In the genomic region with DNA sequence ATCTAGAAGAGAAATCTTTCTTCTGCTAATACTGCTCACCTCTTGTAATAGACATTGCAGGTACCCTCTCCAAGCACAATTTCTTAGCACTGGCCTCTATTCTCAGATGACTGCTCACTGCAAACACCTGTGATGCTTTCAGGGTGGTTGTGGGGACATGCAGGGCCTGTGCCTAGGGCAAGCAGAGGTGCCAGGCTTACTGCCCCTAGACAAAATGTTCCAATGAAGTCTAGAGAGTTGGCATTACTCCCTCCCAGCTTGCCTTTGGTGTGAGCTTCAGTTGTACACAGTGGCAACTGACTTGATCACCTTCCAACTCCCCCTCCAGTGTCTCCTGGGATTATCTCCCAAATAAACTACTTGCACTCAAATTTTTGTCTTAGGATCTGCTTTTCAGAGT, we compare ENCODE assay signal across 22 cellular contexts. TPM values are rescaled to one million over a fixed set of nuclear protein-coding genes. Genes with fewer than 3 reads are reported as not detected.
"Had no signal": no experiment of that assay in that cellular context is flagged by ENCODE, and none has a peak within 500 bp of the region (broad histone marks: within the 10 kb centered on the region; RNA-seq: fewer than 3 reads in every experiment).

No MANE protein-coding gene starts in this region.

- H3K9me3 ChIP-seq: MG63, SJSA1 had no signal

- H3K27ac ChIP-seq: RWPE1, SJSA1, SK-N-MC had no signal

- H3K36me3 ChIP-seq: MG63, SJSA1 had no signal

- ATAC-seq: PC-3 had no signal

- H3K27me3 ChIP-seq: MG63, SJSA1 had no signal

- DNase-seq: Karpas-422, KG1, MG63, NCI-H1092, NCI-H1105 treated with DMSO at 0.1 percent for 48 hours, NCI-H1436, NCI-H187, NCI-H2029, NCI-H2081 treated with DMSO at 0.1 percent for 48 hours, NCI-H2171, NCI-H226, NCI-H446, NCI-H510A, NCI-H526, NCI-H748 treated with DMSO at 0.1 percent for 48 hours, PC-3, SIG-M5 had no signal

- H3K4me3 ChIP-seq: MG63, SJSA1, SK-N-MC had no signal

RNA-seq across cellular contexts. Expression of a gene that starts 12.9 kb away (rescaled TPM):
- total RNA-seq: HT-29; T-helper 1 cell treated with Interleukin-12 subunit alpha and Interleukin-12 subunit beta and Interleukin-4 antibody, amounts not matched to agents 30 ng/mL and 1 ng/mL, for 36 hours had no signal
